In the genomic region with DNA sequence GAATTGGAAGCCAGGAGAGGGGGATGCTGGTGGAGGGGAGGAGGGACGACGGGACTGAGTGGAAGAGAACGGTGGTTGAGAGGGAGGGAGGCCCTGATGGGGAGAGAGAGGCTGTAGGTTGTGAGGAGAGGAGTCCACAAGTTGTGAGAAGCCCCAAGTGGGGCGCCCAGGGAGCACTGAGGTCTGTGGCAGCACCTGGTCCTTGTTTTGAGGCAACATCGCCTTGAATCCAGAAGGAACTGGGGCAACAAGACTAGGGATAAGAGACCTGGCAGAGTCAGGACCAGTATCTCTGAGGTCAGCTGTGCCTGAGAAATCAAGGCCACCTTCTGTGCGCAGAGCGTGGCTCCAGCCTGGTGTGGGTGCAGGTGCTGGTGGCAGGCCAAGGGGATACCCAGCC, we compare ENCODE assay signal across 16 cellular contexts. TPM values are rescaled to one million over a fixed set of nuclear protein-coding genes. Genes with fewer than 3 reads are reported as not detected.
DNase-seq lines count a peak whose midpoint lies in the region; ATAC-seq, FAIRE-seq and TF ChIP-seq lines count a peak whose summit lies in the region.
"Had no signal": no experiment of that assay in that cellular context is flagged by ENCODE, and none has a peak within 500 bp of the region (broad histone marks: within the 10 kb centered on the region; RNA-seq: fewer than 3 reads in every experiment).

No MANE protein-coding gene starts in this region.

- no TSS peak for BruUV-seq in HepG2 (replicated peaks; lab: Mats Ljungman, UMichigan)

- DNase-seq in HepG2 (ENCODE audit: low spot score) (no peak), right lobe of liver (no peak), kidney (peak; percentile 43), posterior vena cava (ENCODE audit: low spot score) (peak; percentile 62), iPS-NIHi11 (ENCODE audit: low spot score) (no peak), NCI-H748 treated with DMSO at 0.1 percent for 48 hours (lab: John Stamatoyannopoulos, UW) (no peak), right atrium auricular region (ENCODE audit: low spot score) (no peak)
- DNase-seq: 8988T, AML-193, DMS53, GF-D8 had no signal

- no peak overlapping the region for H3K4me2 ChIP-seq in HepG2 (ENCODE audit: low read depth, low read length)
- H3K4me2 ChIP-seq: BLaER1 had no signal

- H3K27me3 ChIP-seq in HepG2 (ENCODE audit: control insufficient read depth in 1 of 2, insufficient read depth in 2 of 2, low read length in 2 of 2) (peaks cover 6 to 21% of the 10 kb centered on the region in 2 experiments; a peak in 3 of 5 replicates), right lobe of liver (no peaks in the 10 kb centered on the region), right atrium auricular region (no peaks in the 10 kb centered on the region)
- H3K27me3 ChIP-seq: BLaER1 had no signal

- POLR2A ChIA-PET in HepG2 (lab: Yijun Ruan, JAX), result interaction anchor here (0.6 to 2.2 kb wide), 2 partner anchors 15 to 39 kb away, joined by 4 to 7 read pairs; a partner anchor contains a TSS

- H2AFZ ChIP-seq in HepG2 (ENCODE audit: low read length), result peak overlapping the region; percentile 33

- no peak for TF ChIP-seq EP300 in HepG2 (IDR thresholded peaks at IDR 0.05; ENCODE audit: low read depth in 2 of 2, low read length in 2 of 2)
- TF ChIP-seq EP300 in HepG2 (CRISPR knock-in tag; IDR thresholded peaks at IDR 0.05; ENCODE audit: borderline replicate concordance), result no peak

- H3K36me3 ChIP-seq in HepG2 (replicated peaks in 1 of 2; ENCODE audit: control insufficient read depth in 1 of 2, insufficient read depth in 2 of 2, low read length in 2 of 2), result peaks cover 0 to 3% of the 10 kb centered on the region in 2 experiments; a peak in 2 of 5 replicates
- no peaks in the 10 kb centered on the region for H3K36me3 ChIP-seq in right lobe of liver
- no peaks in the 10 kb centered on the region for H3K36me3 ChIP-seq in kidney (ENCODE audit: control insufficient read depth in 1 of 2, insufficient read depth in 2 of 2, low read length in 2 of 2)
- H3K36me3 ChIP-seq in right atrium auricular region, result no peaks in the 10 kb centered on the region

- H3K4me3 ChIP-seq in HepG2 (replicated peaks in 1 of 3; ENCODE audit: insufficient read depth in 1 of 3, low read depth in 2 of 3, low read length in 3 of 3) (no peak overlapping the region), right lobe of liver (no peak overlapping the region), kidney (ENCODE audit: low read length in 2 of 2) (no peak overlapping the region), right atrium auricular region (no peak overlapping the region)
- H3K4me3 ChIP-seq: BLaER1 had no signal

- no peak for TF ChIP-seq RAD21 in HepG2 (CRISPR knock-in tag; IDR thresholded peaks at IDR 0.05)

- H3K79me2 ChIP-seq in HepG2 (ENCODE audit: insufficient read depth, low read length), result peaks cover 13% of the 10 kb centered on the region

- CTCF ChIA-PET in HepG2 (lab: Yijun Ruan, JAX; ENCODE audit: low intra/inter-chr PET ratio, low total read pairs), result no interaction called here

- H3K9me3 ChIP-seq in HepG2 (ENCODE audit: low read length), result no peaks in the 10 kb centered on the region
- no peaks in the 10 kb centered on the region for H3K9me3 ChIP-seq in right lobe of liver
- no peaks in the 10 kb centered on the region for H3K9me3 ChIP-seq in kidney (ENCODE audit: control insufficient read depth in 1 of 2, low read length in 2 of 2)
- no peaks in the 10 kb centered on the region for H3K9me3 ChIP-seq in right atrium auricular region
- H3K9me3 ChIP-seq: BLaER1 had no signal

- H4K20me1 ChIP-seq in HepG2 (ENCODE audit: insufficient read depth, low read length), result no peaks in the 10 kb centered on the region; the same call in 1 of the 2 replicates

- in situ Hi-C loops in HepG2 (cut with HindIII; ENCODE audit: extremely low pct_ligation_motif_present, low pct_unique_long_range_greater_than_20kb), result no loop called here

- no peak for ATAC-seq in HepG2
- no peak for ATAC-seq in right lobe of liver
- ATAC-seq: HCT116 had no signal

- H3K4me1 ChIP-seq in HepG2 (ENCODE audit: insufficient read depth, low read length), result peaks cover 33% of the 10 kb centered on the region
- H3K4me1 ChIP-seq in right lobe of liver, result peaks cover 0 to 7% (median 2%) of the 10 kb centered on the region in 4 donors
- H3K4me1 ChIP-seq in kidney (ENCODE audit: control insufficient read depth in 1 of 2, insufficient read depth in 1 of 2, low read depth in 1 of 2, low read length in 2 of 2), result peaks cover 6 to 8% of the 10 kb centered on the region in 2 donors
- peaks cover 0 to 14% of the 10 kb centered on the region in 2 donors for H3K4me1 ChIP-seq in right atrium auricular region

- no peak overlapping the region for H3K9ac ChIP-seq in HepG2 (ENCODE audit: insufficient read depth, low read depth, low read length)
- no peak overlapping the region for H3K9ac ChIP-seq in kidney (ENCODE audit: low read length in 2 of 2)
- H3K9ac ChIP-seq: BLaER1 had no signal

- intact Hi-C loops in HepG2 (cut with micrococcal nuclease; ENCODE audit: unreplicated experiment), result no loop called here
- intact Hi-C loops in right lobe of liver (cut with DNase I), result loop anchor here in 1 of 2 donors (10.0 kb wide), 1 partner anchor 137 kb away; a partner anchor contains a TSS
- intact Hi-C loops in kidney (cut with DNase I), result no loop called here
- intact Hi-C loops in posterior vena cava (cut with DNase I), result no loop called here

- 38% methylated on average over 7 of the region's 7 CpGs for WGBS in HepG2 (ENCODE audit: low lambda C conversion rate)
- WGBS in right lobe of liver (ENCODE audit: insufficient coverage, low coverage, low lambda C conversion rate, missing lambda C conversion rate), result 96% methylated on average over 4 of the region's 7 CpGs

- FAIRE-seq in HepG2 (lab: Jason Lieb, UNC) (no peak), kidney (lab: Jason Lieb, UNC) (no peak)
- FAIRE-seq: GM19239, H54 had no signal

- TF ChIP-seq POLR2A in HepG2 (IDR thresholded peaks at IDR 0.05; ENCODE audit: insufficient read depth in 1 of 2, low read depth in 2 of 2, low read length in 2 of 2) (no peak), right lobe of liver (IDR thresholded peaks at IDR 0.05) (no peak)

- no peak overlapping the region for H3K27ac ChIP-seq in HepG2 (ENCODE audit: extremely low read length, insufficient read depth, low read length)
- H3K27ac ChIP-seq in right lobe of liver, result no peak overlapping the region
- H3K27ac ChIP-seq in kidney (ENCODE audit: low read depth in 2 of 2, low read length in 2 of 2), result no peak overlapping the region
- no peak overlapping the region for H3K27ac ChIP-seq in right atrium auricular region
- H3K27ac ChIP-seq: BLaER1, HL-60 had no signal

- TF ChIP-seq CTCF in HepG2 (CRISPR knock-in tag; IDR thresholded peaks at IDR 0.05), result no peak
- TF ChIP-seq CTCF in right lobe of liver (IDR thresholded peaks at IDR 0.05), result no peak
- TF ChIP-seq CTCF in kidney (IDR thresholded peaks at IDR 0.05; ENCODE audit: borderline replicate concordance, extremely low read depth, insufficient read depth), result no peak
- TF ChIP-seq CTCF in right atrium auricular region (IDR thresholded peaks at IDR 0.05), result no peak

RNA-seq across cellular contexts. Expression of a gene that starts 1.1 kb away (rescaled TPM):
- total RNA-seq in HepG2 (2016; rRNA removed; fragmentation: Illumina TruSeq; extraction: Trizol), result not detected in 2 replicates
- total RNA-seq in HepG2 (2016; cell fraction: cytosol; rRNA removed; fragmentation: Illumina TruSeq; extraction: Trizol; ENCODE audit: low read depth), result not detected in 2 replicates
- not detected in 2 replicates for total RNA-seq in HepG2 (2016; cell fraction: insoluble cytoplasmic fraction; rRNA removed; fragmentation: Illumina TruSeq; extraction: Trizol)
- not detected in 2 replicates for total RNA-seq in HepG2 (2016; cell fraction: membrane; rRNA removed; fragmentation: Illumina TruSeq; extraction: Trizol)
- not detected in 2 replicates for total RNA-seq in HepG2 (2016; cell fraction: nucleus; rRNA removed; fragmentation: Illumina TruSeq; extraction: Trizol)
- not detected in 2 replicates for polyA plus RNA-seq in HepG2 (2011; rRNA removed)
- not detected in 2 replicates for polyA plus RNA-seq in HepG2 (2011; cell fraction: cytosol; rRNA removed)
- not detected in 2 replicates for polyA plus RNA-seq in HepG2 (2011; cell fraction: nucleus; rRNA removed)
- polyA plus RNA-seq in HepG2 (2012), result not detected in 2 replicates
- polyA plus RNA-seq in HepG2 (2016; cell fraction: cytosol; fragmentation: Illumina TruSeq; extraction: Trizol; ENCODE audit: low read depth), result not detected in 2 replicates
- polyA plus RNA-seq in HepG2 (2016; cell fraction: insoluble cytoplasmic fraction; fragmentation: Illumina TruSeq; extraction: Trizol; ENCODE audit: low read depth), result not detected in 2 replicates
- not detected in 2 replicates for polyA plus RNA-seq in HepG2 (2016; cell fraction: membrane; fragmentation: Illumina TruSeq; extraction: Trizol; ENCODE audit: low read depth)
- not detected in 2 replicates for polyA plus RNA-seq in HepG2 (2016; cell fraction: nucleus; fragmentation: Illumina TruSeq; extraction: Trizol; ENCODE audit: insufficient read depth, low read depth)
- polyA minus RNA-seq in HepG2 (2011; rRNA and poly(A)+ RNA removed; ENCODE audit: low replicate concordance), result not detected in 2 replicates
- not detected in 2 replicates for polyA minus RNA-seq in HepG2 (2011; cell fraction: cytosol; rRNA and poly(A)+ RNA removed)
- not detected in 2 replicates for polyA minus RNA-seq in HepG2 (2011; cell fraction: nucleus; rRNA and poly(A)+ RNA removed)
- total RNA-seq in right lobe of liver, result not detected
- not detected for total RNA-seq in kidney
- not detected for polyA plus RNA-seq in kidney (ENCODE audit: insufficient read depth, low read depth, low replicate concordance)
- total RNA-seq in posterior vena cava, result not detected
- not detected for total RNA-seq in right atrium auricular region

RNA-seq across cellular contexts. Expression of a gene that starts 3.7 kb away (rescaled TPM):
- 112 and 119 TPM in 2 replicates for total RNA-seq in HepG2 (2016; rRNA removed; fragmentation: Illumina TruSeq; extraction: Trizol)
- total RNA-seq in HepG2 (2016; cell fraction: cytosol; rRNA removed; fragmentation: Illumina TruSeq; extraction: Trizol; ENCODE audit: low read depth), result 39.9 and 63.7 TPM in 2 replicates
- 110 and 115 TPM in 2 replicates for total RNA-seq in HepG2 (2016; cell fraction: insoluble cytoplasmic fraction; rRNA removed; fragmentation: Illumina TruSeq; extraction: Trizol)
- 96.6 and 139 TPM in 2 replicates for total RNA-seq in HepG2 (2016; cell fraction: membrane; rRNA removed; fragmentation: Illumina TruSeq; extraction: Trizol)
- total RNA-seq in HepG2 (2016; cell fraction: nucleus; rRNA removed; fragmentation: Illumina TruSeq; extraction: Trizol), result 53.1 and 57.3 TPM in 2 replicates
- 192 and 208 TPM in 2 replicates for polyA plus RNA-seq in HepG2 (2011; rRNA removed)
- 183 and 221 TPM in 2 replicates for polyA plus RNA-seq in HepG2 (2011; cell fraction: cytosol; rRNA removed)
- 169 and 222 TPM in 2 replicates for polyA plus RNA-seq in HepG2 (2011; cell fraction: nucleus; rRNA removed)
- polyA plus RNA-seq in HepG2 (2012), result 99.5 and 112 TPM in 2 replicates
- polyA plus RNA-seq in HepG2 (2016; cell fraction: cytosol; fragmentation: Illumina TruSeq; extraction: Trizol; ENCODE audit: low read depth), result 38.3 and 64.2 TPM in 2 replicates
- 119 and 122 TPM in 2 replicates for polyA plus RNA-seq in HepG2 (2016; cell fraction: insoluble cytoplasmic fraction; fragmentation: Illumina TruSeq; extraction: Trizol; ENCODE audit: low read depth)
- polyA plus RNA-seq in HepG2 (2016; cell fraction: membrane; fragmentation: Illumina TruSeq; extraction: Trizol; ENCODE audit: low read depth), result 80.1 and 115 TPM in 2 replicates
- 90.6 and 93.2 TPM in 2 replicates for polyA plus RNA-seq in HepG2 (2016; cell fraction: nucleus; fragmentation: Illumina TruSeq; extraction: Trizol; ENCODE audit: insufficient read depth, low read depth)
- 178 and 487 TPM in 2 replicates for polyA minus RNA-seq in HepG2 (2011; rRNA and poly(A)+ RNA removed; ENCODE audit: low replicate concordance)
- polyA minus RNA-seq in HepG2 (2011; cell fraction: cytosol; rRNA and poly(A)+ RNA removed), result 57.6 and 60.2 TPM in 2 replicates
- 52.7 and 73.4 TPM in 2 replicates for polyA minus RNA-seq in HepG2 (2011; cell fraction: nucleus; rRNA and poly(A)+ RNA removed)
- 100 to 1,000 TPM in 2 of 6 experiments, 10 to 100 TPM in 4; 27.1 to 102 (median 59.2) TPM for total RNA-seq in right lobe of liver
- total RNA-seq in kidney, result 46.1 TPM
- polyA plus RNA-seq in kidney (ENCODE audit: insufficient read depth, low read depth, low replicate concordance), result 66.7 TPM
- 10 to 100 TPM; 90.7 to 92.3 TPM for total RNA-seq in posterior vena cava
- 10 to 100 TPM; 47.5 to 51.4 TPM for total RNA-seq in right atrium auricular region

RNA-seq across cellular contexts. Expression of a gene that starts 10.7 kb away (rescaled TPM):
- total RNA-seq in HepG2 (2016; rRNA removed; fragmentation: Illumina TruSeq; extraction: Trizol) (0.02 and 0.04 TPM in 2 replicates), right lobe of liver (under 1 TPM in 1 of 6 experiments, not detected in 5; 0.04 TPM), kidney (0.38 TPM), posterior vena cava (10 to 100 TPM in 1 of 2 donors, 1 to 10 TPM in 1; 5.0 to 10.7 TPM), right atrium auricular region (not detected)
- total RNA-seq in HepG2 (2016; cell fraction: cytosol; rRNA removed; fragmentation: Illumina TruSeq; extraction: Trizol; ENCODE audit: low read depth), result not detected in 2 replicates
- total RNA-seq in HepG2 (2016; cell fraction: insoluble cytoplasmic fraction; rRNA removed; fragmentation: Illumina TruSeq; extraction: Trizol), result 0.15 TPM in 1 of 2 replicates, not detected in the other
- not detected in 2 replicates for total RNA-seq in HepG2 (2016; cell fraction: membrane; rRNA removed; fragmentation: Illumina TruSeq; extraction: Trizol)
- not detected in 2 replicates for total RNA-seq in HepG2 (2016; cell fraction: nucleus; rRNA removed; fragmentation: Illumina TruSeq; extraction: Trizol)
- polyA plus RNA-seq in HepG2 (2011; rRNA removed) (1.4 TPM in 2 replicates), kidney (ENCODE audit: insufficient read depth, low read depth, low replicate concordance) (not detected)
- polyA plus RNA-seq in HepG2 (2011; cell fraction: cytosol; rRNA removed), result 0.98 and 1.1 TPM in 2 replicates
- polyA plus RNA-seq in HepG2 (2011; cell fraction: nucleus; rRNA removed), result 1.7 and 2.0 TPM in 2 replicates
- 0.80 and 1.5 TPM in 2 replicates for polyA plus RNA-seq in HepG2 (2012)
- not detected in 2 replicates for polyA plus RNA-seq in HepG2 (2016; cell fraction: cytosol; fragmentation: Illumina TruSeq; extraction: Trizol; ENCODE audit: low read depth)
- polyA plus RNA-seq in HepG2 (2016; cell fraction: insoluble cytoplasmic fraction; fragmentation: Illumina TruSeq; extraction: Trizol; ENCODE audit: low read depth), result not detected in 2 replicates
- polyA plus RNA-seq in HepG2 (2016; cell fraction: membrane; fragmentation: Illumina TruSeq; extraction: Trizol; ENCODE audit: low read depth), result not detected in 2 replicates
- polyA plus RNA-seq in HepG2 (2016; cell fraction: nucleus; fragmentation: Illumina TruSeq; extraction: Trizol; ENCODE audit: insufficient read depth, low read depth), result 0.12 TPM in 1 of 2 replicates, not detected in the other
- polyA minus RNA-seq in HepG2 (2011; rRNA and poly(A)+ RNA removed; ENCODE audit: low replicate concordance), result 1.3 TPM in 1 of 2 replicates, not detected in the other
- 0.49 and 0.70 TPM in 2 replicates for polyA minus RNA-seq in HepG2 (2011; cell fraction: cytosol; rRNA and poly(A)+ RNA removed)
- 0.52 and 0.62 TPM in 2 replicates for polyA minus RNA-seq in HepG2 (2011; cell fraction: nucleus; rRNA and poly(A)+ RNA removed)

RNA-seq across cellular contexts. Expression of a gene that starts 14.5 kb away (rescaled TPM):
- total RNA-seq in HepG2 (2016; rRNA removed; fragmentation: Illumina TruSeq; extraction: Trizol), result 0.04 TPM in 1 of 2 replicates, not detected in the other
- 0.40 and 0.44 TPM in 2 replicates for total RNA-seq in HepG2 (2016; cell fraction: cytosol; rRNA removed; fragmentation: Illumina TruSeq; extraction: Trizol; ENCODE audit: low read depth)
- 0.15 and 0.22 TPM in 2 replicates for total RNA-seq in HepG2 (2016; cell fraction: insoluble cytoplasmic fraction; rRNA removed; fragmentation: Illumina TruSeq; extraction: Trizol)
- 0.28 and 0.52 TPM in 2 replicates for total RNA-seq in HepG2 (2016; cell fraction: membrane; rRNA removed; fragmentation: Illumina TruSeq; extraction: Trizol)
- not detected in 2 replicates for total RNA-seq in HepG2 (2016; cell fraction: nucleus; rRNA removed; fragmentation: Illumina TruSeq; extraction: Trizol)
- 0.81 and 0.85 TPM in 2 replicates for polyA plus RNA-seq in HepG2 (2011; rRNA removed)
- 0.62 and 0.63 TPM in 2 replicates for polyA plus RNA-seq in HepG2 (2011; cell fraction: cytosol; rRNA removed)
- polyA plus RNA-seq in HepG2 (2011; cell fraction: nucleus; rRNA removed), result 3.5 and 4.0 TPM in 2 replicates
- 1.7 and 1.8 TPM in 2 replicates for polyA plus RNA-seq in HepG2 (2012)
- 0.51 and 0.72 TPM in 2 replicates for polyA plus RNA-seq in HepG2 (2016; cell fraction: cytosol; fragmentation: Illumina TruSeq; extraction: Trizol; ENCODE audit: low read depth)
- not detected in 2 replicates for polyA plus RNA-seq in HepG2 (2016; cell fraction: insoluble cytoplasmic fraction; fragmentation: Illumina TruSeq; extraction: Trizol; ENCODE audit: low read depth)
- 0.34 and 0.47 TPM in 2 replicates for polyA plus RNA-seq in HepG2 (2016; cell fraction: membrane; fragmentation: Illumina TruSeq; extraction: Trizol; ENCODE audit: low read depth)
- polyA plus RNA-seq in HepG2 (2016; cell fraction: nucleus; fragmentation: Illumina TruSeq; extraction: Trizol; ENCODE audit: insufficient read depth, low read depth), result 0.69 TPM in 1 of 2 replicates, not detected in the other
- polyA minus RNA-seq in HepG2 (2011; rRNA and poly(A)+ RNA removed; ENCODE audit: low replicate concordance), result 0.72 TPM in 1 of 2 replicates, not detected in the other
- polyA minus RNA-seq in HepG2 (2011; cell fraction: cytosol; rRNA and poly(A)+ RNA removed), result not detected in 2 replicates
- polyA minus RNA-seq in HepG2 (2011; cell fraction: nucleus; rRNA and poly(A)+ RNA removed), result 0.26 and 1.4 TPM in 2 replicates
- total RNA-seq in right lobe of liver, result 1 to 10 TPM in 3 of 6 experiments, under 1 TPM in 3; 0.74 to 3.2 (median 1.1) TPM
- 0.69 TPM for total RNA-seq in kidney
- 2.9 TPM for polyA plus RNA-seq in kidney (ENCODE audit: insufficient read depth, low read depth, low replicate concordance)
- total RNA-seq in posterior vena cava, result under 1 TPM; 0.37 to 0.48 TPM
- total RNA-seq in right atrium auricular region, result 1 to 10 TPM in 1 of 2 donors, under 1 TPM in 1; 0.90 to 1.0 TPM

RNA-seq across cellular contexts. Expression of a gene that starts 19.2 kb away (rescaled TPM):
- 7.0 and 13.9 TPM in 2 replicates for total RNA-seq in HepG2 (2016; rRNA removed; fragmentation: Illumina TruSeq; extraction: Trizol)
- 7.2 and 7.6 TPM in 2 replicates for total RNA-seq in HepG2 (2016; cell fraction: cytosol; rRNA removed; fragmentation: Illumina TruSeq; extraction: Trizol; ENCODE audit: low read depth)
- total RNA-seq in HepG2 (2016; cell fraction: insoluble cytoplasmic fraction; rRNA removed; fragmentation: Illumina TruSeq; extraction: Trizol), result 6.8 and 14.7 TPM in 2 replicates
- total RNA-seq in HepG2 (2016; cell fraction: membrane; rRNA removed; fragmentation: Illumina TruSeq; extraction: Trizol), result 9.9 and 14.3 TPM in 2 replicates
- 11.7 and 13.6 TPM in 2 replicates for total RNA-seq in HepG2 (2016; cell fraction: nucleus; rRNA removed; fragmentation: Illumina TruSeq; extraction: Trizol)
- polyA plus RNA-seq in HepG2 (2011; rRNA removed), result 23.4 and 30.8 TPM in 2 replicates
- polyA plus RNA-seq in HepG2 (2011; cell fraction: cytosol; rRNA removed), result 26.4 and 27.5 TPM in 2 replicates
- polyA plus RNA-seq in HepG2 (2011; cell fraction: nucleus; rRNA removed), result 30.3 and 37.8 TPM in 2 replicates
- 29.7 and 31.5 TPM in 2 replicates for polyA plus RNA-seq in HepG2 (2012)
- polyA plus RNA-seq in HepG2 (2016; cell fraction: cytosol; fragmentation: Illumina TruSeq; extraction: Trizol; ENCODE audit: low read depth), result 9.6 and 11.3 TPM in 2 replicates
- polyA plus RNA-seq in HepG2 (2016; cell fraction: insoluble cytoplasmic fraction; fragmentation: Illumina TruSeq; extraction: Trizol; ENCODE audit: low read depth), result 9.2 and 9.7 TPM in 2 replicates
- 12.0 and 14.2 TPM in 2 replicates for polyA plus RNA-seq in HepG2 (2016; cell fraction: membrane; fragmentation: Illumina TruSeq; extraction: Trizol; ENCODE audit: low read depth)
- 23.5 and 24.6 TPM in 2 replicates for polyA plus RNA-seq in HepG2 (2016; cell fraction: nucleus; fragmentation: Illumina TruSeq; extraction: Trizol; ENCODE audit: insufficient read depth, low read depth)
- 0.09 and 14.9 TPM in 2 replicates for polyA minus RNA-seq in HepG2 (2011; rRNA and poly(A)+ RNA removed; ENCODE audit: low replicate concordance)
- 5.9 and 7.1 TPM in 2 replicates for polyA minus RNA-seq in HepG2 (2011; cell fraction: cytosol; rRNA and poly(A)+ RNA removed)
- polyA minus RNA-seq in HepG2 (2011; cell fraction: nucleus; rRNA and poly(A)+ RNA removed), result 10.7 and 13.8 TPM in 2 replicates
- total RNA-seq in right lobe of liver, result 10 to 100 TPM in 2 of 6 experiments, 1 to 10 TPM in 4; 2.5 to 33.2 (median 7.7) TPM
- total RNA-seq in kidney, result 3.7 TPM
- 3.8 TPM for polyA plus RNA-seq in kidney (ENCODE audit: insufficient read depth, low read depth, low replicate concordance)
- 10 to 100 TPM; 25.8 to 27.8 TPM for total RNA-seq in posterior vena cava
- 1 to 10 TPM; 4.3 to 4.5 TPM for total RNA-seq in right atrium auricular region

Comparison
In these comparisons a context has a peak if more than half of its experiments do, and no peak if none do; other contexts are left out.
1. DNase-seq: peak in kidney (single experiment) and posterior vena cava (single experiment); none in HepG2 (single experiment), right lobe of liver (0 of 3), iPS-NIHi11 (single experiment), NCI-H748 treated with DMSO at 0.1 percent for 48 hours (single experiment) and right atrium auricular region (single experiment).